ENCODE assay signal across 1 cellular context in genomic region chr4:2932951-2933565, GRCh38.
A peak's percentile ranks its signal among the peaks of the same experiment; 100 is the strongest.
TF ChIP-seq lines count a peak whose summit lies in the region.

No MANE protein-coding gene starts in this region.

TF ChIP-seq in GM12878, 131 proteins besides CTCF, POLR2A, EP300 and RAD21:
- TF ChIP-seq, protein P1, sequence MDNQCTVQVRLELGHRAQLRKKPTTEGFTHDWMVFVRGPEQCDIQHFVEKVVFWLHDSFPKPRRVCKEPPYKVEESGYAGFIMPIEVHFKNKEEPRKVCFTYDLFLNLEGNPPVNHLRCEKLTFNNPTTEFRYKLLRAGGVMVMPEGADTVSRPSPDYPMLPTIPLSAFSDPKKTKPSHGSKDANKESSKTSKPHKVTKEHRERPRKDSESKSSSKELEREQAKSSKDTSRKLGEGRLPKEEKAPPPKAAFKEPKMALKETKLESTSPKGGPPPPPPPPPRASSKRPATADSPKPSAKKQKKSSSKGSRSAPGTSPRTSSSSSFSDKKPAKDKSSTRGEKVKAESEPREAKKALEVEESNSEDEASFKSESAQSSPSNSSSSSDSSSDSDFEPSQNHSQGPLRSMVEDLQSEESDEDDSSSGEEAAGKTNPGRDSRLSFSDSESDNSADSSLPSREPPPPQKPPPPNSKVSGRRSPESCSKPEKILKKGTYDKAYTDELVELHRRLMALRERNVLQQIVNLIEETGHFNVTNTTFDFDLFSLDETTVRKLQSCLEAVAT (IDR thresholded peaks at IDR 0.05), result peak; percentile 60; the same call in 1 of the 2 replicates
- TF ChIP-seq NFYA (IDR thresholded peaks at IDR 0.05; ENCODE audit: borderline replicate concordance, low read depth, low read length), result no peak
- TF ChIP-seq BRCA1 (IDR thresholded peaks at IDR 0.05; ENCODE audit: low read depth, low read length), result no peak
- TF ChIP-seq, protein P2, sequence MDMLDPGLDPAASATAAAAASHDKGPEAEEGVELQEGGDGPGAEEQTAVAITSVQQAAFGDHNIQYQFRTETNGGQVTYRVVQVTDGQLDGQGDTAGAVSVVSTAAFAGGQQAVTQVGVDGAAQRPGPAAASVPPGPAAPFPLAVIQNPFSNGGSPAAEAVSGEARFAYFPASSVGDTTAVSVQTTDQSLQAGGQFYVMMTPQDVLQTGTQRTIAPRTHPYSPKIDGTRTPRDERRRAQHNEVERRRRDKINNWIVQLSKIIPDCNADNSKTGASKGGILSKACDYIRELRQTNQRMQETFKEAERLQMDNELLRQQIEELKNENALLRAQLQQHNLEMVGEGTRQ (IDR thresholded peaks at IDR 0.05; ENCODE audit: borderline replicate concordance, low read depth, low read length), result no peak
- TF ChIP-seq, protein P3, sequence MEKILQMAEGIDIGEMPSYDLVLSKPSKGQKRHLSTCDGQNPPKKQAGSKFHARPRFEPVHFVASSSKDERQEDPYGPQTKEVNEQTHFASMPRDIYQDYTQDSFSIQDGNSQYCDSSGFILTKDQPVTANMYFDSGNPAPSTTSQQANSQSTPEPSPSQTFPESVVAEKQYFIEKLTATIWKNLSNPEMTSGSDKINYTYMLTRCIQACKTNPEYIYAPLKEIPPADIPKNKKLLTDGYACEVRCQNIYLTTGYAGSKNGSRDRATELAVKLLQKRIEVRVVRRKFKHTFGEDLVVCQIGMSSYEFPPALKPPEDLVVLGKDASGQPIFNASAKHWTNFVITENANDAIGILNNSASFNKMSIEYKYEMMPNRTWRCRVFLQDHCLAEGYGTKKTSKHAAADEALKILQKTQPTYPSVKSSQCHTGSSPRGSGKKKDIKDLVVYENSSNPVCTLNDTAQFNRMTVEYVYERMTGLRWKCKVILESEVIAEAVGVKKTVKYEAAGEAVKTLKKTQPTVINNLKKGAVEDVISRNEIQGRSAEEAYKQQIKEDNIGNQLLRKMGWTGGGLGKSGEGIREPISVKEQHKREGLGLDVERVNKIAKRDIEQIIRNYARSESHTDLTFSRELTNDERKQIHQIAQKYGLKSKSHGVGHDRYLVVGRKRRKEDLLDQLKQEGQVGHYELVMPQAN (conservative IDR thresholded peaks at IDR 0.05), result no peak
- TF ChIP-seq CHD1 (IDR thresholded peaks at IDR 0.05; ENCODE audit: low read depth, low read length), result no peak
- TF ChIP-seq ZNF622 (IDR thresholded peaks at IDR 0.05), result no peak
- TF ChIP-seq EGR1 (IDR thresholded peaks at IDR 0.05; ENCODE audit: borderline replicate concordance in 1 of 2, low read depth in 2 of 2, low read length in 2 of 2), result no peak
- TF ChIP-seq YY1 (IDR thresholded peaks at IDR 0.05; ENCODE audit: low read depth, low read length), result no peak
- TF ChIP-seq POLR2AphosphoS2 (IDR thresholded peaks at IDR 0.05; ENCODE audit: low read depth, low read length), result 0 out of 2 replicates have a peak, but pooled peaks have one; percentile 21
- TF ChIP-seq NFIC (IDR thresholded peaks at IDR 0.05; ENCODE audit: low read depth, low read length), result no peak
- TF ChIP-seq FOS (IDR thresholded peaks at IDR 0.05; ENCODE audit: borderline replicate concordance, extremely low read depth, insufficient read length), result no peak
- TF ChIP-seq MYB (IDR thresholded peaks at IDR 0.05; ENCODE audit: borderline replicate concordance, low read depth, low read length), result no peak
- no peak for TF ChIP-seq BMI1 (IDR thresholded peaks at IDR 0.05; ENCODE audit: borderline replicate concordance)
